In the genomic region with DNA sequence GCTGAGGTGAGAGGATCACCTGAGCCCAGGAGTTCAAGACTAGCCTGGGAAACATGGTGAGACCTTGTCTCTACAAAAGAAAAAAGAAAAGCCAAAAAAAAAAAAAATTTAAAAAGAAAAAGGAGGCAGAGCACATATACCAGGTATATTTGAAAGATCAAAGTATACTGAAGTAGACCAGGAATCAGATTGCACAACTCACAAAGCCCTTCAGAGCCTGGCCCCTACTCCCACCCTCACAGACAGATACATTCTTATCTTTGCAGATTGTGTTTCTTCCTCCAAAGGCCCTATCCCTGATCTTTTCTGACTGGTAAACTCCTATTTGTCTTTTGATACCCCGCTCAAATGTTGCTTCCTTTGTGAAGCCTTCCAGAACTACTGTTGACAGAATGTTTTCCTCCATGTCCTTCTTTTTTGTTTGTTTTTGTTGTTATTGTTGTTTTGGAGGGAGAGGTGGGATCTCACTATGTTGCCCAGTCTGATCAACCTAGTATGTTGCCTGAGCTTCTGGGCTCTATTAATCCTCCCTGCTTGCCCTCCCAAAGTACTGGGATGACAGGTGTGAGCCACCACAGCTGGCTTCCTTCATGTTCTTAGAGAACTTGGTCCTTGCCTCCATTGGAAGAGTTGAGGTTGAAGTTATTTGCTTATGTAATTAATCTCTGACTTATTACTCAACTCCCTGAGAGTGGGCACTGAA, we compare ENCODE assay signal across 25 cellular contexts. TPM values are rescaled to one million over a fixed set of nuclear protein-coding genes. Genes with fewer than 3 reads are reported as not detected.
A peak's percentile ranks its signal among the peaks of the same experiment; 100 is the strongest.
DNase-seq lines count a peak whose midpoint lies in the region; ATAC-seq, FAIRE-seq and TF ChIP-seq lines count a peak whose summit lies in the region.
"Had no signal": no experiment of that assay in that cellular context is flagged by ENCODE, and none has a peak within 500 bp of the region (broad histone marks: within the 10 kb centered on the region; RNA-seq: fewer than 3 reads in every experiment).

No MANE protein-coding gene starts in this region.

- H3K23ac ChIP-seq in IMR-90 (ENCODE audit: low read depth, low read length) (no peak overlapping the region), H1 (ENCODE audit: insufficient read length) (no peak overlapping the region)

- H2AK5ac ChIP-seq in IMR-90 (ENCODE audit: low read depth, low read length) (peak overlapping the region; percentile 18; the same call in 1 of the 2 replicates), H1 (ENCODE audit: low read depth, low read length) (no peak overlapping the region)

- no peak overlapping the region for H2BK120ac ChIP-seq in IMR-90 (ENCODE audit: low read depth, low read length)
- H2BK120ac ChIP-seq in H1 (replicated peaks; ENCODE audit: low read depth, low read length), result no peak overlapping the region

- H4K8ac ChIP-seq in IMR-90 (ENCODE audit: low read depth in 2 of 2, low read length in 2 of 2), result no peak overlapping the region
- H4K8ac ChIP-seq in H1 (ENCODE audit: extremely low read depth, insufficient read depth, low read length), result no peak overlapping the region

- no TSS peak for BruUV-seq in IMR-90 (replicated peaks; lab: Mats Ljungman, UMichigan)

- POLR2A ChIA-PET in IMR-90 (lab: Charles Lee; ENCODE audit: unreplicated experiment), result no interaction called here
- POLR2A ChIA-PET in WTC11 (lab: Charles Lee), result no interaction called here
- POLR2A ChIA-PET in H1 (lab: Charles Lee; ENCODE audit: partially characterized antibody), result interaction anchor here (0.7 to 3.0 kb wide), 5 partner anchors 8 to 136 kb away, joined by 3 to 18 read pairs (median 5); partner anchors contain the start of gene ITGB5

- H3K18ac ChIP-seq in IMR-90 (ENCODE audit: low read depth, low read length) (no peak overlapping the region), H1 (ENCODE audit: extremely low read depth, low read length) (no peak overlapping the region)

- H4K91ac ChIP-seq in IMR-90 (ENCODE audit: insufficient read depth, low read depth, low read length) (no peak overlapping the region), H1 (replicated peaks; ENCODE audit: insufficient read length, low read length) (no peak overlapping the region)

- no peak overlapping the region for H3K4me2 ChIP-seq in IMR-90 (ENCODE audit: low read depth, low read length)
- no peak overlapping the region for H3K4me2 ChIP-seq in H1 (ENCODE audit: insufficient read depth in 1 of 2, low read depth in 2 of 2, low read length in 2 of 2)
- H3K4me2 ChIP-seq in GM23248 (ENCODE audit: unreplicated experiment), result no peak overlapping the region
- H3K4me2 ChIP-seq: GM23338 had no signal

- H3K56ac ChIP-seq in IMR-90 (ENCODE audit: extremely low read depth, insufficient read depth, low read length), result no peak overlapping the region
- no peak overlapping the region for H3K56ac ChIP-seq in H1 (replicated peaks; ENCODE audit: insufficient read length, low read depth, low read length)

- no peak for FAIRE-seq in H1 (lab: Jason Lieb, UNC)
- FAIRE-seq: A204.1, GM12878, GM19239 had no signal

- H3K27me3 ChIP-seq in IMR-90 (ENCODE audit: control insufficient read depth, insufficient read depth, low read length) (no peaks in the 10 kb centered on the region), H1 (replicated peaks in 1 of 4; ENCODE audit: control insufficient read depth in 3 of 4, extremely low read depth in 1 of 4, insufficient read depth in 3 of 4, low read length in 3 of 4) (no peaks in the 10 kb centered on the region), GM23248 (replicated peaks; ENCODE audit: insufficient read depth) (no peaks in the 10 kb centered on the region)
- H3K27me3 ChIP-seq: BE2C had no signal

- dilution Hi-C loops in IMR-90 (cut with HindIII; ENCODE audit: low sequenced_read_pairs, unreplicated experiment), result loop anchor here (25.0 kb wide), 1 partner anchor 135 kb away; no protein-coding TSS in a partner anchor

- no peaks in the 10 kb centered on the region for H3K9me2 ChIP-seq in GM23248 (ENCODE audit: insufficient read depth)

- H3K4ac ChIP-seq in IMR-90 (ENCODE audit: low read depth, low read length) (no peak overlapping the region), H1 (replicated peaks; ENCODE audit: insufficient read length, low read depth, low read length) (no peak overlapping the region)

- no peak for TF ChIP-seq EP300 in H1 (IDR thresholded peaks at IDR 0.05; ENCODE audit: borderline replicate concordance in 1 of 2, low read depth in 2 of 2, low read length in 2 of 2)

- H2BK20ac ChIP-seq in IMR-90 (ENCODE audit: low read depth, low read length), result no peak overlapping the region
- no peak overlapping the region for H2BK20ac ChIP-seq in H1 (ENCODE audit: low read length)

- H3K36me3 ChIP-seq in IMR-90 (ENCODE audit: control insufficient read depth, insufficient read depth, low read length) (no peaks in the 10 kb centered on the region), H1 (ENCODE audit: control insufficient read depth in 2 of 4, insufficient read depth in 4 of 4, low read length in 3 of 4) (no peaks in the 10 kb centered on the region), GM23248 (ENCODE audit: low read depth) (no peaks in the 10 kb centered on the region)
- H3K36me3 ChIP-seq: BE2C had no signal

- CTCF ChIA-PET in IMR-90 (lab: Yijun Ruan, JAX), result interaction anchor here (1.4 kb wide), 1 partner anchor 136 kb away, joined by 5 read pairs; no protein-coding TSS in a partner anchor
- CTCF ChIA-PET in WTC11 (lab: Charles Lee), result interaction anchor here (0.7 to 4.3 kb wide), 2 partner anchors 136 to 442 kb away, joined by 3 to 14 read pairs; no protein-coding TSS in a partner anchor
- CTCF ChIA-PET in H1 (lab: Charles Lee; ENCODE audit: partially characterized antibody), result interaction anchor here (0.9 to 4.4 kb wide), 6 partner anchors 8 to 136 kb away, joined by 3 to 19 read pairs (median 4); partner anchors contain the start of gene ITGB5

- no peaks in the 10 kb centered on the region for H3K4me1 ChIP-seq in IMR-90 (ENCODE audit: control insufficient read depth, insufficient read depth, low read length)
- H3K4me1 ChIP-seq in H1 (replicated peaks in 1 of 4; ENCODE audit: control insufficient read depth in 3 of 4, insufficient read depth in 4 of 4, low read length in 3 of 4), result no peaks in the 10 kb centered on the region
- 0 out of 2 replicates have a peak, but pooled peaks cover 6% of the 10 kb centered on the region for H3K4me1 ChIP-seq in GM23248 (ENCODE audit: insufficient read depth)
- H3K4me1 ChIP-seq: BE2C had no signal

- H3K14ac ChIP-seq in IMR-90 (replicated peaks; ENCODE audit: low read depth, low read length), result no peak overlapping the region
- H3K14ac ChIP-seq in H1 (ENCODE audit: insufficient read length), result no peak overlapping the region

- H2BK12ac ChIP-seq in H1 (ENCODE audit: low read depth, low read length), result no peak overlapping the region

- H3K79me2 ChIP-seq in H1 (ENCODE audit: control insufficient read depth in 1 of 2, insufficient read depth in 2 of 2, low read length in 2 of 2), result no peaks in the 10 kb centered on the region
- no peaks in the 10 kb centered on the region for H3K79me2 ChIP-seq in GM23248 (ENCODE audit: insufficient read depth)

- H3K9me3 ChIP-seq in IMR-90 (ENCODE audit: control insufficient read depth, insufficient read depth, low read length), result no peaks in the 10 kb centered on the region
- H3K9me3 ChIP-seq in H1 (ENCODE audit: insufficient read depth in 2 of 2, low read depth in 1 of 2, low read length in 1 of 2), result no peaks in the 10 kb centered on the region
- H3K9me3 ChIP-seq in GM23248 (ENCODE audit: low read depth), result no peaks in the 10 kb centered on the region
- H3K9me3 ChIP-seq: BE2C had no signal

- H4K20me1 ChIP-seq in IMR-90 (ENCODE audit: insufficient read depth, low read length) (no peaks in the 10 kb centered on the region), H1 (replicated peaks in 1 of 2; ENCODE audit: control insufficient read depth in 1 of 2, insufficient read depth in 2 of 2, low read length in 2 of 2) (no peaks in the 10 kb centered on the region), GM23248 (ENCODE audit: insufficient read depth) (no peaks in the 10 kb centered on the region)

- no peak for ATAC-seq in IMR-90 (ENCODE audit: low read depth)
- no peak for ATAC-seq in WTC11
- ATAC-seq in HG02970 (IDR thresholded peaks at IDR 0.05; ENCODE audit: low FRiP score, unreplicated experiment), result no peak
- ATAC-seq: GM12878, GM23338 had no signal

- no peaks in the 10 kb centered on the region for H3K9me3 Mint-ChIP-seq in WTC11
- H3K9me3 Mint-ChIP-seq: CD4-positive, CD25-positive, alpha-beta regulatory T cell; CD8-positive, alpha-beta memory T cell; GM23338; H9; IgD-negative memory B cell had no signal

- H2AK9ac ChIP-seq in IMR-90 (replicated peaks; ENCODE audit: low read depth, low read length, poor library complexity), result no peak overlapping the region

- DNase-seq in IMR-90, result peak; percentile 5
- no peak for DNase-seq in WTC11 (ENCODE audit: low spot score)
- no peak for DNase-seq in H1 (ENCODE audit: low read depth in 1 of 2, low spot score in 2 of 2)
- DNase-seq in NCI-H1417 (lab: John Stamatoyannopoulos, UW), result no peak
- no peak for DNase-seq in GM23248
- DNase-seq: ACHN; BE2C; C1 segment of cervical spinal cord; CD4-positive, CD25-positive, alpha-beta regulatory T cell; CD8-positive, alpha-beta memory T cell; COR-L47; DMS 273 treated with DMSO at 0.1 percent for 48 hours; DMS53; DND-41; EL; H9; KG1 had no signal

- H2BK5ac ChIP-seq in IMR-90 (ENCODE audit: low read depth, low read length, poor library complexity, severe bottlenecking) (no peak overlapping the region), H1 (ENCODE audit: low read depth, low read length) (no peak overlapping the region)

- H3F3A ChIP-seq in GM23248 (ENCODE audit: insufficient read depth), result no peaks in the 10 kb centered on the region

- TF ChIP-seq RAD21 in IMR-90 (IDR thresholded peaks at IDR 0.05; ENCODE audit: low read length), result no peak
- TF ChIP-seq RAD21 in H1 (IDR thresholded peaks at IDR 0.05 in 1 of 2, conservative IDR thresholded peaks at IDR 0.05 in 1 of 2; ENCODE audit: low read depth in 2 of 2, low read length in 2 of 2), result no peak

- intact Hi-C loops in IMR-90 (cut with micrococcal nuclease), result no loop called here

- H3K23me2 ChIP-seq in H1 (ENCODE audit: low read depth, low read length), result no peaks in the 10 kb centered on the region

- H2BK15ac ChIP-seq in IMR-90 (ENCODE audit: low read depth, low read length), result no peak overlapping the region
- H2BK15ac ChIP-seq in H1 (ENCODE audit: low read length), result no peak overlapping the region

- H3K27ac ChIP-seq in IMR-90 (ENCODE audit: insufficient read depth, low read length) (no peak overlapping the region), H1 (ENCODE audit: low read depth, low read length) (no peak overlapping the region), GM23248 (no peak overlapping the region)
- H3K27ac ChIP-seq: HL-60 had no signal

- H4K5ac ChIP-seq in IMR-90 (ENCODE audit: low read depth, low read length), result no peak overlapping the region
- H4K5ac ChIP-seq in H1 (ENCODE audit: insufficient read length, low read depth, low read length), result no peak overlapping the region

- H3K36me3 Mint-ChIP-seq in WTC11, result no peaks in the 10 kb centered on the region
- H3K36me3 Mint-ChIP-seq: CD4-positive, CD25-positive, alpha-beta regulatory T cell; CD8-positive, alpha-beta memory T cell had no signal

- TF ChIP-seq CTCF in IMR-90 (conservative IDR thresholded peaks at IDR 0.05; ENCODE audit: low read depth, low read length) (no peak), WTC11 (IDR thresholded peaks at IDR 0.05) (no peak), H1 (IDR thresholded peaks at IDR 0.05; ENCODE audit: control extremely low read depth in 1 of 3, insufficient read depth in 1 of 3, low read depth in 1 of 3, low read length in 3 of 3) (no peak)

- H2AFZ ChIP-seq in IMR-90 (replicated peaks; ENCODE audit: low read length, poor library complexity), result no peak overlapping the region
- H2AFZ ChIP-seq in H1 (ENCODE audit: low read length), result no peak overlapping the region
- H2AFZ ChIP-seq in GM23248, result no peak overlapping the region
- H2AFZ ChIP-seq: GM23338 had no signal

- in situ Hi-C loops in IMR-90 (cut with MboI; ENCODE audit: low sequenced_read_pairs), result no loop called here
- in situ Hi-C loops in GM23248 (cut with MboI), result no loop called here

- H3K4me1 Mint-ChIP-seq in WTC11, result peaks cover 19% of the 10 kb centered on the region

- no peak overlapping the region for H3K9ac ChIP-seq in IMR-90 (ENCODE audit: low read depth, low read length)
- H3K9ac ChIP-seq in H1 (replicated peaks in 1 of 4; ENCODE audit: extremely low read depth in 1 of 4, low read depth in 3 of 4, low read length in 3 of 4), result no peak overlapping the region
- no peak overlapping the region for H3K9ac ChIP-seq in GM23248

- WGBS in IMR-90 (ENCODE audit: extremely low coverage in 2 of 2, insufficient read length in 1 of 2), 2 experiments, result no CpG with 5 or more reads among the region's 1 CpG
- 80% methylated on average over 1 of the region's 1 CpG; no CpG with 5 or more reads in 1 of the 2 experiments for WGBS in H1 (ENCODE audit: extremely low coverage in 1 of 2, insufficient coverage in 1 of 2, insufficient read length in 1 of 2, insufficient replicate concordance in 2 of 2, low coverage in 1 of 2, low lambda C conversion rate in 2 of 2, missing lambda C conversion rate in 1 of 2), 2 experiments
- 97 to 100% methylated on average over 1 of the region's 1 CpG for WGBS in GM23248 (ENCODE audit: low coverage in 1 of 2, low lambda C conversion rate in 2 of 2, missing lambda C conversion rate in 2 of 2), 2 experiments

- no peak overlapping the region for H3K4me3 Mint-ChIP-seq in WTC11
- H3K4me3 Mint-ChIP-seq: CD4-positive, CD25-positive, alpha-beta regulatory T cell; CD8-positive, alpha-beta memory T cell; GM23338; H9; IgD-negative memory B cell had no signal

- H3K27me3 Mint-ChIP-seq in WTC11 (ENCODE audit: low read depth), result no peaks in the 10 kb centered on the region
- H3K27me3 Mint-ChIP-seq: IgD-negative memory B cell had no signal

- H3K79me1 ChIP-seq in IMR-90 (ENCODE audit: low read depth in 1 of 2, low read length in 2 of 2), result no peaks in the 10 kb centered on the region
- no peaks in the 10 kb centered on the region; the same call in 1 of the 2 replicates for H3K79me1 ChIP-seq in H1 (ENCODE audit: low read depth, low read length)

- H3K27ac Mint-ChIP-seq in WTC11, result no peak overlapping the region
- H3K27ac Mint-ChIP-seq: CD4-positive, CD25-positive, alpha-beta regulatory T cell; GM23338 had no signal

- H3K4me3 ChIP-seq in IMR-90 (ENCODE audit: insufficient read depth, low read depth, low read length) (no peak overlapping the region), H1 (ENCODE audit: extremely low read depth in 1 of 4, insufficient read depth in 2 of 4, low read depth in 3 of 4, low read length in 4 of 4) (no peak overlapping the region), GM23248 (no peak overlapping the region)
- H3K4me3 ChIP-seq: GM12878, GM23338 had no signal

- no peaks in the 10 kb centered on the region for H3K9me1 ChIP-seq in IMR-90 (ENCODE audit: insufficient read depth, low read length)

- TF ChIP-seq POLR2A in IMR-90 (IDR thresholded peaks at IDR 0.05; ENCODE audit: low read depth, low read length) (no peak), H1 (IDR thresholded peaks at IDR 0.05; ENCODE audit: control extremely low read depth in 1 of 2, low read depth in 2 of 2, low read length in 2 of 2) (no peak)

RNA-seq across cellular contexts. Expression of gene ITGB5, which starts 9.8 kb away (rescaled TPM):
- 71.7 and 85.0 TPM in 2 replicates for total RNA-seq in IMR-90 (2012; rRNA removed)
- 101 and 102 TPM in 2 replicates for polyA plus RNA-seq in IMR-90 (2012; rRNA removed)
- polyA plus RNA-seq in IMR-90 (2012; cell fraction: cytosol; rRNA removed), result 155 and 524 TPM in 2 replicates
- 43.5 and 72.2 TPM in 2 replicates for polyA plus RNA-seq in IMR-90 (2012; cell fraction: nucleus; rRNA removed; ENCODE audit: low replicate concordance)
- 292 to 339 TPM (median 296 TPM) in 3 replicates for total RNA-seq in WTC11 (2021)
- 251 and 268 TPM in 2 replicates for total RNA-seq in H1 (2021; fragmentation: NEBNext Ultra II Directional; extraction: Animal tissue kit (Norgen Biotek cat#: 25700))
- polyA plus RNA-seq in H1 (2011; rRNA removed), result 101 and 166 TPM in 2 replicates
- polyA plus RNA-seq in H1 (2011; cell fraction: cytosol; rRNA removed), result 165 TPM
- polyA plus RNA-seq in H1 (2011; cell fraction: nucleus; rRNA removed), result 201 TPM
- polyA plus RNA-seq in H1 (2012, experiment 1 of 2), result 128 to 150 TPM (median 139 TPM) in 4 replicates
- polyA plus RNA-seq in H1 (2012, experiment 2 of 2), result 74.9 TPM
- polyA plus RNA-seq in H1 (2013, experiment 1 of 2), result 153 TPM
- polyA plus RNA-seq in H1 (2013, experiment 2 of 2), result 169 TPM
- polyA minus RNA-seq in H1 (2011; rRNA and poly(A)+ RNA removed), result 192 and 250 TPM in 2 replicates
- 114 TPM for polyA minus RNA-seq in H1 (2011; cell fraction: cytosol; rRNA and poly(A)+ RNA removed)
- polyA minus RNA-seq in H1 (2011; cell fraction: nucleus; rRNA and poly(A)+ RNA removed), result 84.4 TPM
- total RNA-seq in GM23248 (2014; rRNA removed; shearing (Covaris generic)), result 383 and 523 TPM in 2 replicates
- 33.9 and 39.4 TPM in 2 replicates for polyA plus RNA-seq in GM23248 (2016; fragmentation: Nextera tagmentation; extraction: Ambion mirVana)

RNA-seq across cellular contexts. Expression of gene MUC13, which starts 37.6 kb away (rescaled TPM):
- total RNA-seq in IMR-90 (2012; rRNA removed) (not detected in 2 replicates), WTC11 (2021) (0.22 to 0.34 TPM in 2 of 3 replicates, not detected in the other)
- polyA plus RNA-seq in IMR-90 (2012; rRNA removed) (not detected in 2 replicates), H1 (2011; rRNA removed) (not detected in 2 replicates), GM23248 (2016; fragmentation: Nextera tagmentation; extraction: Ambion mirVana) (0.09 and 0.18 TPM in 2 replicates)
- not detected in 2 replicates for polyA plus RNA-seq in IMR-90 (2012; cell fraction: cytosol; rRNA removed)
- polyA plus RNA-seq in IMR-90 (2012; cell fraction: nucleus; rRNA removed; ENCODE audit: low replicate concordance), result 0.05 and 0.07 TPM in 2 replicates
- not detected in 2 replicates for total RNA-seq in H1 (2021; fragmentation: NEBNext Ultra II Directional; extraction: Animal tissue kit (Norgen Biotek cat#: 25700))
- not detected for polyA plus RNA-seq in H1 (2011; cell fraction: cytosol; rRNA removed)
- not detected for polyA plus RNA-seq in H1 (2011; cell fraction: nucleus; rRNA removed)
- polyA plus RNA-seq in H1 (2012, experiment 1 of 2), result not detected in 4 replicates
- not detected for polyA plus RNA-seq in H1 (2012, experiment 2 of 2)
- not detected for polyA plus RNA-seq in H1 (2013, experiment 1 of 2)
- not detected for polyA plus RNA-seq in H1 (2013, experiment 2 of 2)
- polyA minus RNA-seq in H1 (2011; rRNA and poly(A)+ RNA removed), result not detected in 2 replicates
- polyA minus RNA-seq in H1 (2011; cell fraction: cytosol; rRNA and poly(A)+ RNA removed), result not detected
- not detected for polyA minus RNA-seq in H1 (2011; cell fraction: nucleus; rRNA and poly(A)+ RNA removed)
- 0.25 and 0.32 TPM in 2 replicates for total RNA-seq in GM23248 (2014; rRNA removed; shearing (Covaris generic))
- total RNA-seq: CD8-positive, alpha-beta memory T cell; G401; GM23338; H9 had no signal
- polyA plus RNA-seq: CD4-positive, CD25-positive, alpha-beta regulatory T cell; CD8-positive, alpha-beta memory T cell; GM23338; IgD-negative memory B cell had no signal
